1 cellular context compared by ENCODE assay signal in genomic region chr1:59137968-59138367, GRCh38.
TF ChIP-seq lines count a peak whose summit lies in the region.

No MANE protein-coding gene starts in this region.

TF ChIP-seq in SK-N-SH, 30 proteins besides CTCF, POLR2A, EP300 and RAD21:
- TF ChIP-seq ELF1 (IDR thresholded peaks at IDR 0.05) (no peak), MXI1 (IDR thresholded peaks at IDR 0.05; ENCODE audit: low read depth, low read length) (no peak), TEAD4 (IDR thresholded peaks at IDR 0.05; ENCODE audit: borderline replicate concordance, insufficient read depth) (no peak), PBX3 (IDR thresholded peaks at IDR 0.05) (no peak), TAF1 (IDR thresholded peaks at IDR 0.05; ENCODE audit: borderline replicate concordance, low read depth, low read length) (no peak)
